19 cellular contexts compared by ENCODE assay signal in the genomic region with DNA sequence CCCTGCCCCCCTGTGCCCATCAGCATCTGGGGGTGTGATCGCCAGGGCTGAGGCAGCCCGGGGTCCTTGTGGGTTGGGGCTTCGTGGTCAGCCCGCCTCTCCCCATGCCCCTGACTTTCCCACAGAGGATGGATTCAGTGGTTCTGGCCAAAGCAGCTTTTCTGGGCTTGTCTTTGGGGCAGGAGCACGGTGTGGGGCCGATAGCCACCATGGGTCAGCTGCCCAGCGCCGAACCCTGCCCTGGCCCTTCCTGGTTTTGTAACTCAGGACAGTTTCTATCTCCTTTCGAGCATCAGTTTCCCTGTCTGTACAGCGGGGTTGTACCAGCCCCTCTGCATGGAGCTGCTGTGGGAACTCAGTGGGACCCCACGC.
"Had no signal": no experiment of that assay in that cellular context is flagged by ENCODE, and none has a peak within 500 bp of the region (broad histone marks: within the 10 kb centered on the region; RNA-seq: fewer than 3 reads in every experiment).

No MANE protein-coding gene starts in this region.

- H3K4me2 ChIP-seq: neural progenitor cell, smooth muscle cell had no signal

- H3K9ac ChIP-seq: neural progenitor cell had no signal

- DNase-seq: islet precursor cell; kidney glomerular epithelial cell; left cardiac atrium; lower lobe of right lung; naive B cell; natural killer cell; stimulated activated CD4-positive, alpha-beta T cell treated with anti-CD3 and anti-CD28 coated beads, Interleukin-1b, Interleukin-23, amount 100 ng/mL, for 48 hours; stimulated activated naive CD4-positive, alpha-beta T cell treated with Interleukin-2 at 50 U/mL for 16 hours had no signal

- H3K36me3 Mint-ChIP-seq: mesothelial cell of epicardium; naive B cell; natural killer cell; neural progenitor cell; stimulated activated memory B cell treated with anti-CD40 and anti-IgM and Interleukin-4, amounts not matched to agents 10 μg/mL and 1 μg/mL and 100 μg/mL, for 72 hours had no signal

- H3K9me3 ChIP-seq: lower lobe of right lung, ovary, prostate gland, tibial nerve, upper lobe of left lung, vagina had no signal

- H3K9me3 Mint-ChIP-seq: mesothelial cell of epicardium; naive B cell; natural killer cell; nephron progenitor cell; neural progenitor cell; stimulated activated memory B cell treated with anti-CD40 and anti-IgM and Interleukin-4, amounts not matched to agents 10 μg/mL and 1 μg/mL and 100 μg/mL, for 72 hours; stimulated activated naive CD8-positive, alpha-beta T cell treated with anti-CD3 and anti-CD28 coated beads, Interleukin-15, amount 100 ng/mL, for 72 hours had no signal

- H3K36me3 ChIP-seq: lower lobe of right lung, neural progenitor cell, ovary, prostate gland, tibial nerve, upper lobe of left lung, vagina had no signal

- H3K27ac ChIP-seq: lower lobe of right lung, neural progenitor cell, ovary, prostate gland, tibial nerve, upper lobe of left lung, vagina had no signal

- H3K4me3 Mint-ChIP-seq: mesothelial cell of epicardium; naive B cell; natural killer cell; nephron progenitor cell; neural progenitor cell; stimulated activated memory B cell treated with anti-CD40 and anti-IgM and Interleukin-4, amounts not matched to agents 10 μg/mL and 1 μg/mL and 100 μg/mL, for 72 hours; stimulated activated naive CD8-positive, alpha-beta T cell treated with anti-CD3 and anti-CD28 coated beads, Interleukin-15, amount 100 ng/mL, for 72 hours had no signal

- H3K27ac Mint-ChIP-seq: mesothelial cell of epicardium; naive B cell; natural killer cell; nephron progenitor cell; neural progenitor cell; stimulated activated memory B cell treated with anti-CD40 and anti-IgM and Interleukin-4, amounts not matched to agents 10 μg/mL and 1 μg/mL and 100 μg/mL, for 72 hours; stimulated activated naive CD8-positive, alpha-beta T cell treated with anti-CD3 and anti-CD28 coated beads, Interleukin-15, amount 100 ng/mL, for 72 hours had no signal

- H3K4me1 Mint-ChIP-seq: mesothelial cell of epicardium, naive B cell had no signal

- H2AFZ ChIP-seq: neural progenitor cell had no signal

- H3K4me1 ChIP-seq: lower lobe of right lung, prostate gland, upper lobe of left lung, vagina had no signal

- H3K27me3 ChIP-seq: neural progenitor cell, ovary, upper lobe of left lung, vagina had no signal

- H3K27me3 Mint-ChIP-seq: naive B cell; stimulated activated memory B cell treated with anti-CD40 and anti-IgM and Interleukin-4, amounts not matched to agents 10 μg/mL and 1 μg/mL and 100 μg/mL, for 72 hours; stimulated activated naive CD8-positive, alpha-beta T cell treated with anti-CD3 and anti-CD28 coated beads, Interleukin-15, amount 100 ng/mL, for 72 hours had no signal

- H3K4me3 ChIP-seq: lower lobe of right lung, neural progenitor cell, ovary, prostate gland, smooth muscle cell, tibial nerve, upper lobe of left lung, vagina had no signal
